In genomic region chr6:138509371-138509770, GRCh38 we compare ENCODE assay signal across 8 cellular contexts. TPM values are rescaled to one million over a fixed set of nuclear protein-coding genes. Genes with fewer than 3 reads are reported as not detected.
DNase-seq lines count a peak whose midpoint lies in the region; ATAC-seq and TF ChIP-seq lines count a peak whose summit lies in the region.

No MANE protein-coding gene starts in this region.

- no peaks in the 10 kb centered on the region for H3K4me1 ChIP-seq in RWPE2 (ENCODE audit: insufficient read depth, poor library complexity, severe bottlenecking)
- H3K4me1 ChIP-seq in stomach: peaks cover 4 to 47% (median 15%) of the 10 kb centered on the region in 4 donors

- H3K4me3 ChIP-seq in HL-60 (replicated peaks; ENCODE audit: insufficient read depth, low read length): no peak overlapping the region
- H3K4me3 ChIP-seq in RWPE2 (ENCODE audit: severe bottlenecking): no peak overlapping the region
- no peak overlapping the region for H3K4me3 ChIP-seq in stomach

- H3K27me3 Mint-ChIP-seq in MCF 10A (ENCODE audit: insufficient read depth, unreplicated experiment): no peaks in the 10 kb centered on the region

- no peak for TF ChIP-seq EP300 in stomach (IDR thresholded peaks at IDR 0.05)

- TF ChIP-seq CTCF in HL-60 (IDR thresholded peaks at IDR 0.05; ENCODE audit: insufficient read depth, low read length) (peak; percentile 57), RWPE2 (IDR thresholded peaks at IDR 0.05; ENCODE audit: poor library complexity, severe bottlenecking) (peak; percentile 52), MCF 10A (IDR thresholded peaks at IDR 0.05; ENCODE audit: unreplicated experiment) (peak; percentile 33), stomach (IDR thresholded peaks at IDR 0.05) (peak in 5 of 7 experiments; percentile 36 to 73 (median 59))

- peak; percentile 77 for DNase-seq in DMS53 (lab: John Stamatoyannopoulos, UW)
- DNase-seq in HL-60 (ENCODE audit: low read depth in 1 of 2, low spot score in 1 of 2): peak in 1 of 2 experiments; percentile 57
- DNase-seq in RWPE2 (ENCODE audit: low spot score): no peak
- DNase-seq in MCF 10A (ENCODE audit: unreplicated experiment): peak; percentile 71
- peak; percentile 72 for DNase-seq in kidney tubule cell (ENCODE audit: low spot score)
- peak; percentile 63 for DNase-seq in stomach

- peaks cover 18% of the 10 kb centered on the region for H3K4me1 Mint-ChIP-seq in MCF 10A (ENCODE audit: insufficient read depth, unreplicated experiment)

- ATAC-seq in RWPE2 (ENCODE audit: low read depth): 0 out of 3 replicates have a peak, but pooled peaks have one; percentile 40
- no peak for ATAC-seq in GM21526 (IDR thresholded peaks at IDR 0.05; ENCODE audit: low FRiP score, unreplicated experiment)
- ATAC-seq in HG03354 (IDR thresholded peaks at IDR 0.05; ENCODE audit: poor library complexity, severe bottlenecking, unreplicated experiment): no peak

- H3K36me3 Mint-ChIP-seq in MCF 10A (ENCODE audit: insufficient read depth, unreplicated experiment): no peaks in the 10 kb centered on the region

- no TSS peak for BruUV-seq in MCF 10A (replicated peaks; lab: Mats Ljungman, UMichigan)

- H3K4me3 Mint-ChIP-seq in MCF 10A (ENCODE audit: unreplicated experiment): no peak overlapping the region

- CTCF ChIA-PET in MCF 10A (lab: Yijun Ruan, JAX): interaction anchor here (0.5 to 10.8 kb wide), 44 partner anchors 8 to 846 kb away, joined by 3 to 213 read pairs (median 4); no protein-coding TSS in a partner anchor

- no peak overlapping the region for H3K27ac Mint-ChIP-seq in MCF 10A (ENCODE audit: low read depth, unreplicated experiment)

- H3K9me3 ChIP-seq in RWPE2 (ENCODE audit: severe bottlenecking) (no peaks in the 10 kb centered on the region), stomach (no peaks in the 10 kb centered on the region)

- intact Hi-C loops in MCF 10A (cut with micrococcal nuclease) (loop anchor here (1.0 to 5.0 kb wide), 3 partner anchors 52 to 393 kb away; no protein-coding TSS in a partner anchor), stomach (cut with DNase I; ENCODE audit: low total_unique reads) (no loop called here)

- POLR2A ChIA-PET in MCF 10A (lab: Yijun Ruan, JAX): interaction anchor here (1.3 to 6.4 kb wide), 6 partner anchors 9 to 105 kb away, joined by 3 to 33 read pairs (median 11); partner anchors contain the start of gene HEBP2

- H3K9me3 Mint-ChIP-seq in MCF 10A (ENCODE audit: unreplicated experiment): no peaks in the 10 kb centered on the region

- H3K36me3 ChIP-seq in RWPE2 (ENCODE audit: low read depth) (no peaks in the 10 kb centered on the region), stomach (no peaks in the 10 kb centered on the region)

- 10 to 23% (median 15%) methylated on average over 6 of the region's 6 CpGs for WGBS in stomach, 5 donors

- no peak for TF ChIP-seq POLR2A in stomach (IDR thresholded peaks at IDR 0.05)

- H3K27me3 ChIP-seq in HL-60 (ENCODE audit: insufficient read depth, poor library complexity, severe bottlenecking) (no peaks in the 10 kb centered on the region), RWPE2 (ENCODE audit: insufficient read depth, poor library complexity, severe bottlenecking) (no peaks in the 10 kb centered on the region), stomach (no peaks in the 10 kb centered on the region)

- H3K27ac ChIP-seq in HL-60 (replicated peaks) (no peak overlapping the region), RWPE2 (ENCODE audit: poor library complexity, severe bottlenecking) (no peak overlapping the region), stomach (peak overlapping the region in 2 of 5 donors; percentile 41 to 69)

RNA-seq across cellular contexts. Expression of gene NHSL1, which starts 10.1 kb away (rescaled TPM):
- total RNA-seq in MCF 10A (2022): 23.9 and 32.1 TPM in 2 replicates
- total RNA-seq in stomach: 10 to 100 TPM; 23.2 to 44.6 (median 36.1) TPM
- polyA plus RNA-seq in stomach: 1 to 10 TPM; 1.8 to 3.0 (median 2.3) TPM
